Comparison of ENCODE assay signal across 19 cellular contexts in genomic region chr4:174534461-174534860, GRCh38. TPM values are rescaled to one million over a fixed set of nuclear protein-coding genes. Genes with fewer than 3 reads are reported as not detected.
DNase-seq lines count a peak whose midpoint lies in the region; ATAC-seq and TF ChIP-seq lines count a peak whose summit lies in the region.
"Had no signal": no experiment of that assay in that cellular context is flagged by ENCODE, and none has a peak within 500 bp of the region (broad histone marks: within the 10 kb centered on the region; RNA-seq: fewer than 3 reads in every experiment).

No MANE protein-coding gene starts in this region.

- H3K4me2 ChIP-seq in trophoblast cell (ENCODE audit: low read length): no peak overlapping the region
- H3K4me2 ChIP-seq: A549, BLaER1 had no signal

- ATAC-seq in HG02885 (IDR thresholded peaks at IDR 0.05; ENCODE audit: poor library complexity, unreplicated experiment): no peak
- ATAC-seq: A549 had no signal

- no peaks in the 10 kb centered on the region for H3K27me3 ChIP-seq in Caco-2 (replicated peaks; ENCODE audit: control insufficient read depth, insufficient read depth, low read length)
- no peaks in the 10 kb centered on the region for H3K27me3 ChIP-seq in trophoblast cell (ENCODE audit: insufficient read depth, low read length)
- H3K27me3 ChIP-seq: BLaER1 had no signal

- CTCF ChIA-PET in Caco-2 (lab: Charles Lee): no interaction called here

- H3K9me3 Mint-ChIP-seq in Caco-2 (ENCODE audit: unreplicated experiment): peaks cover 25% of the 10 kb centered on the region
- H3K9me3 Mint-ChIP-seq in immature natural killer cell: peaks cover 0 to 2% (median 0%) of the 10 kb centered on the region in 6 donors
- H3K9me3 Mint-ChIP-seq: CD14-positive monocyte had no signal

- H3K14ac ChIP-seq in trophoblast cell (ENCODE audit: low read length): no peak overlapping the region

- no peak overlapping the region for H2AFZ ChIP-seq in trophoblast cell (ENCODE audit: insufficient read depth, low read length, poor library complexity)

- H3K27me3 Mint-ChIP-seq in Caco-2 (ENCODE audit: insufficient read depth, unreplicated experiment) (no peaks in the 10 kb centered on the region), immature natural killer cell (ENCODE audit: low read depth in 3 of 3) (peaks cover 0 to 3% (median 2%) of the 10 kb centered on the region in 3 donors)

- H3K18ac ChIP-seq in trophoblast cell (ENCODE audit: low read length): no peak overlapping the region

- H3K79me2 ChIP-seq in trophoblast cell (ENCODE audit: control insufficient read depth, insufficient read depth, low read length, poor library complexity): no peaks in the 10 kb centered on the region

- no peak overlapping the region for H3K4me3 ChIP-seq in Caco-2 (ENCODE audit: low read depth, low read length)
- no peak overlapping the region for H3K4me3 ChIP-seq in trophoblast cell (ENCODE audit: low read depth, low read length)
- H3K4me3 ChIP-seq: A549, BLaER1 had no signal

- H3K4me1 ChIP-seq in Caco-2 (peaks cover 28% of the 10 kb centered on the region), trophoblast cell (ENCODE audit: control insufficient read depth in 1 of 2, insufficient read depth in 2 of 2, low read length in 2 of 2) (peaks cover 2 to 13% of the 10 kb centered on the region in 2 experiments)
- H3K4me1 ChIP-seq: BE2C had no signal

- H3K79me1 ChIP-seq in trophoblast cell (ENCODE audit: low read length): peaks cover 11% of the 10 kb centered on the region

- H3K4ac ChIP-seq in trophoblast cell (ENCODE audit: low read depth, low read length): no peak overlapping the region

- no peak overlapping the region for H3K23ac ChIP-seq in trophoblast cell (ENCODE audit: low read length)

- H2BK5ac ChIP-seq in trophoblast cell (ENCODE audit: low read depth, low read length, poor library complexity): no peak overlapping the region

- POLR2A ChIA-PET in Caco-2 (lab: Charles Lee): no interaction called here

- no peaks in the 10 kb centered on the region for H3K36me3 ChIP-seq in Caco-2 (ENCODE audit: control insufficient read depth, insufficient read depth, low read length)
- H3K36me3 ChIP-seq in trophoblast cell (ENCODE audit: control insufficient read depth in 1 of 2, insufficient read depth in 2 of 2, low read length in 2 of 2): no peaks in the 10 kb centered on the region
- H3K36me3 ChIP-seq: BE2C, BLaER1 had no signal

- peak overlapping the region; percentile 55 for H3K27ac ChIP-seq in trophoblast cell (ENCODE audit: low read depth, low read length)
- H3K27ac ChIP-seq: 22Rv1, A549, BLaER1 had no signal

- DNase-seq in Caco-2: peak; percentile 45 to 48
- peak; percentile 8 for DNase-seq in kidney tubule cell (ENCODE audit: low spot score)
- peak; percentile 73 to 94 for DNase-seq in trophoblast cell
- DNase-seq in AG08395 (ENCODE audit: low spot score): no peak
- no peak for DNase-seq in immature natural killer cell
- DNase-seq: BE2C; C1 segment of cervical spinal cord; Calu3; CD4-positive, alpha-beta memory T cell; CD4-positive, CD25-positive, alpha-beta regulatory T cell; CD8-positive, alpha-beta memory T cell; COR-L47; DMS79 treated with DMSO at 0.1 percent for 48 hours; GF-D8 had no signal

- H3K4me3 Mint-ChIP-seq in Caco-2 (ENCODE audit: unreplicated experiment): no peak overlapping the region
- no peak overlapping the region for H3K4me3 Mint-ChIP-seq in immature natural killer cell
- H3K4me3 Mint-ChIP-seq: CD14-positive monocyte; CD4-positive, alpha-beta memory T cell; CD4-positive, CD25-positive, alpha-beta regulatory T cell; CD8-positive, alpha-beta memory T cell had no signal

- no CpG with 5 or more reads among the region's 3 CpGs for WGBS in trophoblast cell (ENCODE audit: extremely low coverage, insufficient coverage, insufficient read length)

- H3K4me1 Mint-ChIP-seq in Caco-2 (ENCODE audit: low read depth, unreplicated experiment) (peaks cover 30% of the 10 kb centered on the region), immature natural killer cell (no peaks in the 10 kb centered on the region)
- H3K4me1 Mint-ChIP-seq: CD14-positive monocyte; CD4-positive, alpha-beta memory T cell; CD8-positive, alpha-beta memory T cell had no signal

- H4K91ac ChIP-seq in trophoblast cell (ENCODE audit: low read depth, low read length): no peak overlapping the region

- H4K8ac ChIP-seq in trophoblast cell (ENCODE audit: low read depth, low read length): no peak overlapping the region

- H3K9me3 ChIP-seq in Caco-2 (no peaks in the 10 kb centered on the region), trophoblast cell (ENCODE audit: insufficient read depth, low read depth, low read length) (no peaks in the 10 kb centered on the region)
- H3K9me3 ChIP-seq: A549, BE2C, BLaER1 had no signal

- H2BK120ac ChIP-seq in trophoblast cell (ENCODE audit: insufficient read depth, low read length, poor library complexity): no peak overlapping the region

- H2AK5ac ChIP-seq in trophoblast cell (ENCODE audit: low read length): no peak overlapping the region

- no peak overlapping the region for H3K9ac ChIP-seq in trophoblast cell (ENCODE audit: low read length)
- H3K9ac ChIP-seq: BLaER1 had no signal

- H3K27ac Mint-ChIP-seq in Caco-2 (ENCODE audit: unreplicated experiment) (peak overlapping the region; percentile 43), immature natural killer cell (no peak overlapping the region)
- H3K27ac Mint-ChIP-seq: CD14-positive monocyte; CD4-positive, alpha-beta memory T cell; CD4-positive, CD25-positive, alpha-beta regulatory T cell; CD8-positive, alpha-beta memory T cell had no signal

- no peak for TF ChIP-seq CTCF in Caco-2 (IDR thresholded peaks at IDR 0.05; ENCODE audit: insufficient read depth in 1 of 2, low read depth in 1 of 2, low read length in 1 of 2, severe bottlenecking in 1 of 2, unreplicated experiment in 1 of 2)

- H2BK12ac ChIP-seq in trophoblast cell (ENCODE audit: low read length): no peak overlapping the region

- no TSS peak for BruUV-seq in Caco-2 (replicated peaks; lab: Mats Ljungman, UMichigan)

- intact Hi-C loops in Caco-2 (cut with micrococcal nuclease; ENCODE audit: unreplicated experiment): loop anchor here (1.0 kb wide), 2 partner anchors 10 to 133 kb away; no protein-coding TSS in a partner anchor

- H4K12ac ChIP-seq in trophoblast cell (ENCODE audit: low read depth, low read length): no peak overlapping the region

- no peaks in the 10 kb centered on the region for H3K36me3 Mint-ChIP-seq in Caco-2 (ENCODE audit: insufficient read depth, unreplicated experiment)
- H3K36me3 Mint-ChIP-seq in immature natural killer cell: no peaks in the 10 kb centered on the region
- H3K36me3 Mint-ChIP-seq: CD14-positive monocyte; CD4-positive, alpha-beta memory T cell; CD4-positive, CD25-positive, alpha-beta regulatory T cell had no signal

RNA-seq across cellular contexts. Expression of gene HPGD, which starts 12.2 kb away (rescaled TPM):
- 85.5 and 91.5 TPM in 2 replicates for total RNA-seq in Caco-2 (2022)
- polyA plus RNA-seq in trophoblast cell (2013): 144 and 154 TPM in 2 replicates
- polyA plus RNA-seq in immature natural killer cell: 1 to 10 TPM; 2.3 to 7.9 (median 5.6) TPM

Comparison
In these comparisons a context has a peak if more than half of its experiments do, and no peak if none do; other contexts are left out.
1. DNase-seq: peak in Caco-2 (2 of 2), kidney tubule cell (single experiment) and trophoblast cell (2 of 2); none in AG08395 (single experiment) and immature natural killer cell (0 of 3).